In genomic region chr4:6634746-6635145, GRCh38 we compare ENCODE assay signal across 34 cellular contexts. TPM values are rescaled to one million over a fixed set of nuclear protein-coding genes. Genes with fewer than 3 reads are reported as not detected.
"Had no signal": no experiment of that assay in that cellular context is flagged by ENCODE, and none has a peak within 500 bp of the region (broad histone marks: within the 10 kb centered on the region; RNA-seq: fewer than 3 reads in every experiment).

No MANE protein-coding gene starts in this region.

- H3K27ac Mint-ChIP-seq: activated CD4-positive, alpha-beta memory T cell treated with anti-CD3 and anti-CD28 coated beads, Interleukin-2, amount 10 ng/mL, durations not matched to agents 7 days and 5 days; activated CD4-positive, alpha-beta T cell treated with anti-CD3 and anti-CD28 coated beads for 36 hours; activated CD4-positive, alpha-beta T cell treated with anti-CD3 and anti-CD28 coated beads, Interleukin-2, amount 10 ng/mL, durations not matched to agents 24 days and 14 days; activated naive CD8-positive, alpha-beta T cell treated with anti-CD3 and anti-CD28 coated beads for 36 hours; activated naive CD8-positive, alpha-beta T cell treated with anti-CD3 and anti-CD28 coated beads, Interleukin-2, amount 50 U/mL, for 24 hours; activated T-cell treated with anti-CD3 and anti-CD28 coated beads, Interleukin-2, amount 50 U/mL, for 24 hours; activated T-cell treated with anti-CD3 and anti-CD28 coated beads, Interleukin-2, amount 50 U/mL, for 72 hours; T-helper 17 cell; T-helper 2 cell treated with Interferon-gamma antibody and Interleukin-4, amounts not matched to agents 5 μg/mL and 100 μg/mL, for 36 hours had no signal

- H3K9me3 ChIP-seq: adrenal gland, body of pancreas, colonic mucosa, esophagus squamous epithelium, gastroesophageal sphincter, heart right ventricle had no signal

- H3K27ac ChIP-seq: adrenal gland, body of pancreas, colonic mucosa, epithelial cell of prostate, gastroesophageal sphincter, heart right ventricle had no signal

- H3K4me3 ChIP-seq: adrenal gland, body of pancreas, colonic mucosa, esophagus squamous epithelium, gastroesophageal sphincter, heart right ventricle had no signal

- H3K27me3 ChIP-seq: adrenal gland, body of pancreas, colonic mucosa, esophagus squamous epithelium, gastroesophageal sphincter, heart right ventricle had no signal

- H3K36me3 ChIP-seq: adrenal gland, colonic mucosa, esophagus squamous epithelium, gastroesophageal sphincter, heart right ventricle had no signal

- H3K4me3 Mint-ChIP-seq: activated CD4-positive, alpha-beta memory T cell treated with anti-CD3 and anti-CD28 coated beads, Interleukin-2, amount 10 ng/mL, durations not matched to agents 7 days and 5 days; activated CD4-positive, alpha-beta T cell treated with anti-CD3 and anti-CD28 coated beads for 36 hours; activated CD4-positive, alpha-beta T cell treated with anti-CD3 and anti-CD28 coated beads, Interleukin-2, amount 10 ng/mL, durations not matched to agents 24 days and 14 days; activated naive CD8-positive, alpha-beta T cell treated with anti-CD3 and anti-CD28 coated beads for 36 hours; activated naive CD8-positive, alpha-beta T cell treated with anti-CD3 and anti-CD28 coated beads, Interleukin-2, amount 50 U/mL, for 24 hours; activated T-cell treated with anti-CD3 and anti-CD28 coated beads, Interleukin-2, amount 50 U/mL, for 24 hours; activated T-cell treated with anti-CD3 and anti-CD28 coated beads, Interleukin-2, amount 50 U/mL, for 72 hours; T-helper 17 cell; T-helper 2 cell treated with Interferon-gamma antibody and Interleukin-4, amounts not matched to agents 5 μg/mL and 100 μg/mL, for 36 hours had no signal

- H3K4me1 Mint-ChIP-seq: T-helper 17 cell had no signal

- DNase-seq: activated CD4-positive, alpha-beta memory T cell treated with anti-CD3 and anti-CD28 coated beads, Interleukin-2, amount 10 ng/mL, durations not matched to agents 7 days and 5 days; activated CD4-positive, alpha-beta T cell treated with anti-CD3 and anti-CD28 coated beads for 36 hours; activated CD4-positive, alpha-beta T cell treated with anti-CD3 and anti-CD28 coated beads, Interleukin-2, amount 10 ng/mL, durations not matched to agents 24 days and 14 days; activated CD4-positive, CD25-positive, alpha-beta regulatory T cell; activated CD4-positive, CD25-positive, alpha-beta regulatory T cell treated with anti-CD3 and anti-CD28 coated beads, Interleukin-2, amount 50 U/mL, for 72 hours; activated CD8-positive, alpha-beta memory T cell treated with anti-CD3 and anti-CD28 coated beads, Interleukin-2, amount 50 U/mL, for 48 hours; activated gamma-delta T cell; activated naive CD4-positive, alpha-beta T cell; activated naive CD4-positive, alpha-beta T cell treated with anti-CD3 and anti-CD28 coated beads, Interleukin-2, amount 50 U/mL, for 16 hours; activated naive CD8-positive, alpha-beta T cell treated with anti-CD3 and anti-CD28 coated beads for 36 hours; activated naive CD8-positive, alpha-beta T cell treated with anti-CD3 and anti-CD28 coated beads, Interleukin-2, amount 50 U/mL, for 24 hours; activated T-cell treated with anti-CD3 and anti-CD28 coated beads for 4 hours; activated T-cell treated with anti-CD3 and anti-CD28 coated beads, Interleukin-2, amount 50 U/mL, for 24 hours; activated T-cell treated with anti-CD3 and anti-CD28 coated beads, Interleukin-2, amount 50 U/mL, for 72 hours; adrenal gland; amygdala; aorta; body of pancreas; caudate nucleus; colonic mucosa; effector CD8-positive, alpha-beta T cell; esophagus squamous epithelium; foreskin melanocyte; heart right ventricle; T-helper 1 cell; T-helper 17 cell; T1000 had no signal

- H3K27me3 Mint-ChIP-seq: activated CD4-positive, alpha-beta memory T cell treated with anti-CD3 and anti-CD28 coated beads, Interleukin-2, amount 10 ng/mL, durations not matched to agents 7 days and 5 days; activated CD4-positive, alpha-beta T cell treated with anti-CD3 and anti-CD28 coated beads for 36 hours; activated naive CD8-positive, alpha-beta T cell treated with anti-CD3 and anti-CD28 coated beads for 36 hours; activated naive CD8-positive, alpha-beta T cell treated with anti-CD3 and anti-CD28 coated beads, Interleukin-2, amount 50 U/mL, for 24 hours; activated T-cell treated with anti-CD3 and anti-CD28 coated beads, Interleukin-2, amount 50 U/mL, for 24 hours; T-helper 17 cell had no signal

- H3K36me3 Mint-ChIP-seq: activated naive CD8-positive, alpha-beta T cell treated with anti-CD3 and anti-CD28 coated beads for 36 hours had no signal

- H3K9me3 Mint-ChIP-seq: activated naive CD8-positive, alpha-beta T cell treated with anti-CD3 and anti-CD28 coated beads for 36 hours; activated naive CD8-positive, alpha-beta T cell treated with anti-CD3 and anti-CD28 coated beads, Interleukin-2, amount 50 U/mL, for 24 hours; activated T-cell treated with anti-CD3 and anti-CD28 coated beads, Interleukin-2, amount 50 U/mL, for 24 hours; activated T-cell treated with anti-CD3 and anti-CD28 coated beads, Interleukin-2, amount 50 U/mL, for 72 hours; T-helper 2 cell treated with Interferon-gamma antibody and Interleukin-4, amounts not matched to agents 5 μg/mL and 100 μg/mL, for 36 hours had no signal

- H3K4me1 ChIP-seq: adrenal gland, colonic mucosa had no signal

RNA-seq across cellular contexts. Expression of gene S100P, which starts 58.9 kb away (rescaled TPM):
- total RNA-seq: endothelial cell of umbilical vein, fibroblast of lung, fibroblast of villous mesenchyme, glomerular endothelial cell had no signal
- polyA plus RNA-seq: endothelial cell of umbilical vein, fibroblast of lung had no signal
